Comparison of ENCODE assay signal across 3 cellular contexts in the genomic region with DNA sequence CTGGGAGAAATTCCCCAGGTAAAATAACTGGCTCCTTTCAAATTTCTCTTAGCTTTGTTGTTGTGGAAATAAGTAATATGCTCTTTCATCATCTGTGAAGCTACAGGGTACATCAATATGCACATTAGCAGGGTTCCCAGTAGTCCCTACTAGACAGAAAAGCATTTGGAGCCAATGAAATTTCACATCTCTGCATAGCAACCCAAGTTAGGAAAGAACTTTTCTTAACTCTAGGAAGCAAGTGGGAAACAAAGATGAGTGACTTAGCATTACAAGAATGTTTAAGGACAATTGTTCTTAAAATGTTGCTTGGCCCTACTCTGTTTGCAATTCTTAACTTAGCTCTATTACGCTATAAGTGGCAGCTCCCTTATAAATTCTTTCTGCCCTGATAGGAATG.
TF ChIP-seq lines count a peak whose summit lies in the region.

No MANE protein-coding gene starts in this region.

TF ChIP-seq in GM23338, 12 proteins besides CTCF, POLR2A, EP300 and RAD21 (continues in another document):
- TF ChIP-seq ZNF114 (CRISPR knock-in tag; IDR thresholded peaks at IDR 0.05), result no peak
- TF ChIP-seq CREB1 (CRISPR knock-in tag; IDR thresholded peaks at IDR 0.05; ENCODE audit: low read depth), result no peak
- no peak for TF ChIP-seq POLR2AphosphoS5 (IDR thresholded peaks at IDR 0.05; ENCODE audit: low read depth)
- no peak for TF ChIP-seq JUNB (IDR thresholded peaks at IDR 0.05; ENCODE audit: unreplicated experiment)
- TF ChIP-seq ZNF331 (CRISPR knock-in tag; IDR thresholded peaks at IDR 0.05; ENCODE audit: low read depth), result no peak
- no peak for TF ChIP-seq EZH2phosphoT487 (IDR thresholded peaks at IDR 0.05; ENCODE audit: unreplicated experiment)
- no peak for TF ChIP-seq EZH2 (IDR thresholded peaks at IDR 0.05; ENCODE audit: low read depth, unreplicated experiment)
- TF ChIP-seq, protein P1, sequence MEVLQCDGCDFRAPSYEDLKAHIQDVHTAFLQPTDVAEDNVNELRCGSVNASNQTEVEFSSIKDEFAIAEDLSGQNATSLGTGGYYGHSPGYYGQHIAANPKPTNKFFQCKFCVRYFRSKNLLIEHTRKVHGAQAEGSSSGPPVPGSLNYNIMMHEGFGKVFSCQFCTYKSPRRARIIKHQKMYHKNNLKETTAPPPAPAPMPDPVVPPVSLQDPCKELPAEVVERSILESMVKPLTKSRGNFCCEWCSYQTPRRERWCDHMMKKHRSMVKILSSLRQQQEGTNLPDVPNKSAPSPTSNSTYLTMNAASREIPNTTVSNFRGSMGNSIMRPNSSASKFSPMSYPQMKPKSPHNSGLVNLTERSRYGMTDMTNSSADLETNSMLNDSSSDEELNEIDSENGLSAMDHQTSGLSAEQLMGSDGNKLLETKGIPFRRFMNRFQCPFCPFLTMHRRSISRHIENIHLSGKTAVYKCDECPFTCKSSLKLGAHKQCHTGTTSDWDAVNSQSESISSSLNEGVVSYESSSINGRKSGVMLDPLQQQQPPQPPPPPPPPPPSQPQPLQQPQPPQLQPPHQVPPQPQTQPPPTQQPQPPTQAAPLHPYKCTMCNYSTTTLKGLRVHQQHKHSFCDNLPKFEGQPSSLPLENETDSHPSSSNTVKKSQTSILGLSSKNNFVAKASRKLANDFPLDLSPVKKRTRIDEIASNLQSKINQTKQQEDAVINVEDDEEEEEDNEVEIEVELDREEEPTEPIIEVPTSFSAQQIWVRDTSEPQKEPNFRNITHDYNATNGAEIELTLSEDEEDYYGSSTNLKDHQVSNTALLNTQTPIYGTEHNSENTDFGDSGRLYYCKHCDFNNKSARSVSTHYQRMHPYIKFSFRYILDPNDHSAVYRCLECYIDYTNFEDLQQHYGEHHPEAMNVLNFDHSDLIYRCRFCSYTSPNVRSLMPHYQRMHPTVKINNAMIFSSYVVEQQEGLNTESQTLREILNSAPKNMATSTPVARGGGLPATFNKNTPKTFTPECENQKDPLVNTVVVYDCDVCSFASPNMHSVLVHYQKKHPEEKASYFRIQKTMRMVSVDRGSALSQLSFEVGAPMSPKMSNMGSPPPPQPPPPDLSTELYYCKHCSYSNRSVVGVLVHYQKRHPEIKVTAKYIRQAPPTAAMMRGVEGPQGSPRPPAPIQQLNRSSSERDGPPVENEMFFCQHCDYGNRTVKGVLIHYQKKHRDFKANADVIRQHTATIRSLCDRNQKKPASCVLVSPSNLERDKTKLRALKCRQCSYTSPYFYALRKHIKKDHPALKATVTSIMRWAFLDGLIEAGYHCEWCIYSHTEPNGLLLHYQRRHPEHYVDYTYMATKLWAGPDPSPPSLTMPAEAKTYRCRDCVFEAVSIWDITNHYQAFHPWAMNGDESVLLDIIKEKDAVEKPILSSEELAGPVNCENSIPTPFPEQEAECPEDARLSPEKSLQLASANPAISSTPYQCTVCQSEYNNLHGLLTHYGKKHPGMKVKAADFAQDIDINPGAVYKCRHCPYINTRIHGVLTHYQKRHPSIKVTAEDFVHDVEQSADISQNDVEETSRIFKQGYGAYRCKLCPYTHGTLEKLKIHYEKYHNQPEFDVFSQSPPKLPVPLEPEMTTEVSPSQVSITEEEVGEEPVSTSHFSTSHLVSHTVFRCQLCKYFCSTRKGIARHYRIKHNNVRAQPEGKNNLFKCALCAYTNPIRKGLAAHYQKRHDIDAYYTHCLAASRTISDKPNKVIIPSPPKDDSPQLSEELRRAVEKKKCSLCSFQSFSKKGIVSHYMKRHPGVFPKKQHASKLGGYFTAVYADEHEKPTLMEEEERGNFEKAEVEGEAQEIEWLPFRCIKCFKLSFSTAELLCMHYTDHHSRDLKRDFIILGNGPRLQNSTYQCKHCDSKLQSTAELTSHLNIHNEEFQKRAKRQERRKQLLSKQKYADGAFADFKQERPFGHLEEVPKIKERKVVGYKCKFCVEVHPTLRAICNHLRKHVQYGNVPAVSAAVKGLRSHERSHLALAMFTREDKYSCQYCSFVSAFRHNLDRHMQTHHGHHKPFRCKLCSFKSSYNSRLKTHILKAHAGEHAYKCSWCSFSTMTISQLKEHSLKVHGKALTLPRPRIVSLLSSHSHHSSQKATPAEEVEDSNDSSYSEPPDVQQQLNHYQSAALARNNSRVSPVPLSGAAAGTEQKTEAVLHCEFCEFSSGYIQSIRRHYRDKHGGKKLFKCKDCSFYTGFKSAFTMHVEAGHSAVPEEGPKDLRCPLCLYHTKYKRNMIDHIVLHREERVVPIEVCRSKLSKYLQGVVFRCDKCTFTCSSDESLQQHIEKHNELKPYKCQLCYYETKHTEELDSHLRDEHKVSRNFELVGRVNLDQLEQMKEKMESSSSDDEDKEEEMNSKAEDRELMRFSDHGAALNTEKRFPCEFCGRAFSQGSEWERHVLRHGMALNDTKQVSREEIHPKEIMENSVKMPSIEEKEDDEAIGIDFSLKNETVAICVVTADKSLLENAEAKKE (CRISPR knock-in tag; IDR thresholded peaks at IDR 0.05), result no peak

TF ChIP-seq in K562, 482 proteins besides CTCF, POLR2A, EP300 and RAD21:
- TF ChIP-seq, protein P2, sequence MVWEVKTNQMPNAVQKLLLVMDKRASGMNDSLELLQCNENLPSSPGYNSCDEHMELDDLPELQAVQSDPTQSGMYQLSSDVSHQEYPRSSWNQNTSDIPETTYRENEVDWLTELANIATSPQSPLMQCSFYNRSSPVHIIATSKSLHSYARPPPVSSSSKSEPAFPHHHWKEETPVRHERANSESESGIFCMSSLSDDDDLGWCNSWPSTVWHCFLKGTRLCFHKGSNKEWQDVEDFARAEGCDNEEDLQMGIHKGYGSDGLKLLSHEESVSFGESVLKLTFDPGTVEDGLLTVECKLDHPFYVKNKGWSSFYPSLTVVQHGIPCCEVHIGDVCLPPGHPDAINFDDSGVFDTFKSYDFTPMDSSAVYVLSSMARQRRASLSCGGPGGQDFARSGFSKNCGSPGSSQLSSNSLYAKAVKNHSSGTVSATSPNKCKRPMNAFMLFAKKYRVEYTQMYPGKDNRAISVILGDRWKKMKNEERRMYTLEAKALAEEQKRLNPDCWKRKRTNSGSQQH (CRISPR knock-in tag; IDR thresholded peaks at IDR 0.05), result no peak
- no peak for TF ChIP-seq SMARCE1 (IDR thresholded peaks at IDR 0.05)
- TF ChIP-seq STAT5A (IDR thresholded peaks at IDR 0.05; ENCODE audit: borderline replicate concordance, low read length), result no peak
- no peak for TF ChIP-seq CHD4 (IDR thresholded peaks at IDR 0.05; ENCODE audit: insufficient read depth, insufficient replicate concordance, low read depth, low read length, poor library complexity, severe bottlenecking)

TF ChIP-seq in HEK293T, 16 proteins besides CTCF, POLR2A, EP300 and RAD21:
- no peak for TF ChIP-seq CTBP1 (IDR thresholded peaks at IDR 0.05; ENCODE audit: borderline replicate concordance)
- TF ChIP-seq HDGF (IDR thresholded peaks at IDR 0.05; ENCODE audit: borderline replicate concordance), result no peak
- no peak for TF ChIP-seq FOXM1 (IDR thresholded peaks at IDR 0.05; ENCODE audit: borderline replicate concordance)
- TF ChIP-seq ELF4 (IDR thresholded peaks at IDR 0.05), result no peak
- TF ChIP-seq SP1 (IDR thresholded peaks at IDR 0.05), result no peak
TF ChIP-seq in HEK293T: peak in this region for 0.
